Comparison of ENCODE assay signal across 21 cellular contexts in the genomic region with DNA sequence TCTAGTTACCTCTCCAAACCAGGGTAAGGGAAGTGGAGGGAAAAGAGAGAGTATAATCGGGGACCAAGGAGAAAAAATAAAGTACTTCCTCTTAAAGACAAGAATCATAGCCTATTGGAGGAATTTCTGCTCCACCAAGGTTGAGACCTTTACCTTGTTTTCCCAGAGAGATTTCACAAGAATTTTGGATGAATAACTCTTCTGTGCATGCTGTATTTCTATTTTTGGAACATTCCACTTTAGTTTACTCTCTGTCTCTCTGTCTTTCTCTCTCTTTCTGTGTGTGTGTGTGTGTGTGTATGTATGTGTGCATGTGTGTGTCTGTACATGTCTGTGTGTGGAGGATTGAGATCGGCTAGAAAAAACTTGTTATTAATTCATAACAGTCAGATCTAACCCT.
A peak's percentile ranks its signal among the peaks of the same experiment; 100 is the strongest.
DNase-seq lines count a peak whose midpoint lies in the region; ATAC-seq and TF ChIP-seq lines count a peak whose summit lies in the region.
"Had no signal": no experiment of that assay in that cellular context is flagged by ENCODE, and none has a peak within 500 bp of the region (broad histone marks: within the 10 kb centered on the region; RNA-seq: fewer than 3 reads in every experiment).

No MANE protein-coding gene starts in this region.

- H3K36me3 ChIP-seq in skeletal muscle satellite cell (ENCODE audit: insufficient read depth, low read length) (no peaks in the 10 kb centered on the region), HAP-1 (replicated peaks) (no peaks in the 10 kb centered on the region)
- H3K36me3 ChIP-seq: BE2C, spleen, transverse colon had no signal

- H3K4me3 Mint-ChIP-seq in stimulated activated naive CD8-positive, alpha-beta T cell treated with anti-CD3 and anti-CD28 coated beads, Interleukin-15, amount 100 ng/mL, for 72 hours = no peak overlapping the region
- H3K4me3 Mint-ChIP-seq: activated B cell treated with CpG ODN at 0.5 μM for 24 hours; activated naive CD8-positive, alpha-beta T cell treated with anti-CD3 and anti-CD28 coated beads, Interleukin-2, amount 10 ng/mL, durations not matched to agents 7 days and 5 days; dendritic cell treated with granulocyte-macrophage colony-stimulating factor and Interleukin-4, amounts not matched to agents 40 ng/mL and 50 ng/mL, for 4 days; stimulated activated naive CD8-positive, alpha-beta T cell treated with anti-CD3 and anti-CD28 coated beads, Interleukin-15, Interleukin-2, amounts not matched to agents 100 ng/mL and 50 ng/mL, for 24 hours had no signal

- H3K27me3 ChIP-seq in skeletal muscle satellite cell (ENCODE audit: control insufficient read depth, insufficient read depth, low read length) (no peaks in the 10 kb centered on the region), HAP-1 (ENCODE audit: low read depth) (no peaks in the 10 kb centered on the region)
- H3K27me3 ChIP-seq: BE2C, spleen, transverse colon had no signal

- H3K9me3 Mint-ChIP-seq in stimulated activated naive CD8-positive, alpha-beta T cell treated with anti-CD3 and anti-CD28 coated beads, Interleukin-15, amount 100 ng/mL, for 72 hours = peaks cover 0 to 11% of the 10 kb centered on the region in 2 donors
- H3K9me3 Mint-ChIP-seq: activated B cell treated with CpG ODN at 0.5 μM for 24 hours; activated naive CD8-positive, alpha-beta T cell treated with anti-CD3 and anti-CD28 coated beads, Interleukin-2, amount 10 ng/mL, durations not matched to agents 7 days and 5 days; stimulated activated naive CD8-positive, alpha-beta T cell treated with anti-CD3 and anti-CD28 coated beads, Interleukin-15, Interleukin-2, amounts not matched to agents 100 ng/mL and 50 ng/mL, for 24 hours had no signal

- no peaks in the 10 kb centered on the region for H3K27me3 Mint-ChIP-seq in stimulated activated naive CD8-positive, alpha-beta T cell treated with anti-CD3 and anti-CD28 coated beads, Interleukin-15, amount 100 ng/mL, for 72 hours
- H3K27me3 Mint-ChIP-seq: activated B cell treated with CpG ODN at 0.5 μM for 24 hours; activated naive CD8-positive, alpha-beta T cell treated with anti-CD3 and anti-CD28 coated beads, Interleukin-2, amount 10 ng/mL, durations not matched to agents 7 days and 5 days; dendritic cell treated with granulocyte-macrophage colony-stimulating factor and Interleukin-4, amounts not matched to agents 40 ng/mL and 50 ng/mL, for 4 days; stimulated activated naive CD8-positive, alpha-beta T cell treated with anti-CD3 and anti-CD28 coated beads, Interleukin-15, Interleukin-2, amounts not matched to agents 100 ng/mL and 50 ng/mL, for 24 hours had no signal

- peaks cover 10% of the 10 kb centered on the region for H3K4me1 ChIP-seq in skeletal muscle satellite cell (ENCODE audit: control insufficient read depth, insufficient read depth, low read length)
- no peaks in the 10 kb centered on the region for H3K4me1 ChIP-seq in HAP-1
- H3K4me1 ChIP-seq: BE2C, psoas muscle, spleen, transverse colon had no signal

- no peak for ATAC-seq in HG03108 (IDR thresholded peaks at IDR 0.05; ENCODE audit: unreplicated experiment)
- no peak for ATAC-seq in stimulated activated naive CD8-positive, alpha-beta T cell treated with anti-CD3 and anti-CD28 coated beads, Interleukin-15, amount 100 ng/mL, for 72 hours
- ATAC-seq: left ventricle myocardium superior, psoas muscle had no signal

- H3K9me3 ChIP-seq in skeletal muscle satellite cell (replicated peaks; ENCODE audit: low read length) = no peaks in the 10 kb centered on the region
- H3K9me3 ChIP-seq in HAP-1 = no peaks in the 10 kb centered on the region
- H3K9me3 ChIP-seq: BE2C, psoas muscle, spleen, transverse colon had no signal

- H3K27ac Mint-ChIP-seq in stimulated activated naive CD8-positive, alpha-beta T cell treated with anti-CD3 and anti-CD28 coated beads, Interleukin-15, amount 100 ng/mL, for 72 hours = peak overlapping the region in 1 of 2 donors; percentile 35
- H3K27ac Mint-ChIP-seq: activated B cell treated with CpG ODN at 0.5 μM for 24 hours; activated naive CD8-positive, alpha-beta T cell treated with anti-CD3 and anti-CD28 coated beads, Interleukin-2, amount 10 ng/mL, durations not matched to agents 7 days and 5 days; dendritic cell treated with granulocyte-macrophage colony-stimulating factor and Interleukin-4, amounts not matched to agents 40 ng/mL and 50 ng/mL, for 4 days; stimulated activated naive CD8-positive, alpha-beta T cell treated with anti-CD3 and anti-CD28 coated beads, Interleukin-15, Interleukin-2, amounts not matched to agents 100 ng/mL and 50 ng/mL, for 24 hours had no signal

- H3K4me1 Mint-ChIP-seq in stimulated activated naive CD8-positive, alpha-beta T cell treated with anti-CD3 and anti-CD28 coated beads, Interleukin-15, amount 100 ng/mL, for 72 hours = no peaks in the 10 kb centered on the region
- H3K4me1 Mint-ChIP-seq: activated B cell treated with CpG ODN at 0.5 μM for 24 hours; activated naive CD8-positive, alpha-beta T cell treated with anti-CD3 and anti-CD28 coated beads, Interleukin-2, amount 10 ng/mL, durations not matched to agents 7 days and 5 days had no signal

- H3K4me3 ChIP-seq in astrocyte of the spinal cord (ENCODE audit: low read depth, low read length) (no peak overlapping the region), fibroblast of the aortic adventitia (ENCODE audit: low read depth, low read length) (no peak overlapping the region), skeletal muscle satellite cell (ENCODE audit: low read length) (no peak overlapping the region), HAP-1 (no peak overlapping the region)
- H3K4me3 ChIP-seq: psoas muscle, spleen, transverse colon had no signal

- no peak for TF ChIP-seq CTCF in astrocyte of the spinal cord (IDR thresholded peaks at IDR 0.05; ENCODE audit: low read depth, low read length)
- no peak for TF ChIP-seq CTCF in fibroblast of the aortic adventitia (IDR thresholded peaks at IDR 0.05; ENCODE audit: insufficient read depth, low read length)

- in situ Hi-C loops in astrocyte of the spinal cord (cut with HindIII; ENCODE audit: low sequenced_read_pairs) (no loop called here), HAP-1 (cut with MboI; ENCODE audit: low sequenced_read_pairs) (no loop called here)

- H3K4me2 ChIP-seq in skeletal muscle satellite cell (ENCODE audit: low read length) = peak overlapping the region; percentile 23

- DNase-seq in SKM-1 treated with dmso at 0.1 percent for 144 hours (lab: John Stamatoyannopoulos, UW; ENCODE audit: unreplicated experiment) = peak; percentile 8
- no peak for DNase-seq in SKM-1 (lab: John Stamatoyannopoulos, UW; ENCODE audit: unreplicated experiment)
- peak; percentile 12 for DNase-seq in astrocyte of the spinal cord (ENCODE audit: low read depth, low spot score)
- DNase-seq in fibroblast of the aortic adventitia (ENCODE audit: low read depth) = peak; percentile 29
- DNase-seq in stimulated activated naive CD8-positive, alpha-beta T cell treated with anti-CD3 and anti-CD28 coated beads, Interleukin-15, amount 100 ng/mL, for 72 hours = no peak
- no peak for DNase-seq in HAP-1 (ENCODE audit: low spot score in 2 of 2)
- DNase-seq: activated B cell treated with CpG ODN at 0.5 μM for 24 hours; activated CD4-positive, alpha-beta T cell treated with anti-CD3 and anti-CD28 coated beads, Interleukin-2, amount 50 U/mL, for 48 hours; activated CD8-positive, alpha-beta memory T cell treated with anti-CD3 and anti-CD28 coated beads, Interleukin-2, amount 50 U/mL, for 48 hours; activated naive CD8-positive, alpha-beta T cell treated with anti-CD3 and anti-CD28 coated beads, Interleukin-2, amount 10 ng/mL, durations not matched to agents 7 days and 5 days; BE2C; DMS79; left ventricle myocardium superior; NCI-H526 treated with DMSO at 0.1 percent for 48 hours; psoas muscle; spleen; transverse colon had no signal

- H3K9ac ChIP-seq in skeletal muscle satellite cell (ENCODE audit: low read depth, low read length) = peak overlapping the region; percentile 33

Comparison
In these comparisons a context has a peak if more than half of its experiments do, and no peak if none do; other contexts are left out.
1. DNase-seq: peak in SKM-1 treated with dmso at 0.1 percent for 144 hours (single experiment), astrocyte of the spinal cord (single experiment) and fibroblast of the aortic adventitia (single experiment); none in SKM-1 (single experiment), stimulated activated naive CD8-positive, alpha-beta T cell treated with anti-CD3 and anti-CD28 coated beads, Interleukin-15, amount 100 ng/mL, for 72 hours (0 of 2) and HAP-1 (0 of 2).